9 cellular contexts compared by ENCODE assay signal in genomic region chr4:4866124-4866832, GRCh38. TPM values are rescaled to one million over a fixed set of nuclear protein-coding genes. Genes with fewer than 3 reads are reported as not detected.
DNase-seq lines count a peak whose midpoint lies in the region; ATAC-seq and TF ChIP-seq lines count a peak whose summit lies in the region.
"Had no signal": no experiment of that assay in that cellular context is flagged by ENCODE, and none has a peak within 500 bp of the region (broad histone marks: within the 10 kb centered on the region; RNA-seq: fewer than 3 reads in every experiment).

No MANE protein-coding gene starts in this region.

- no peak for TF ChIP-seq CTCF in WTC11 (IDR thresholded peaks at IDR 0.05)
- no peak for TF ChIP-seq CTCF in foreskin keratinocyte (conservative IDR thresholded peaks at IDR 0.05)

- no peak overlapping the region for H3K27ac ChIP-seq in iPS-18a (ENCODE audit: low read length)
- no peak overlapping the region for H3K27ac ChIP-seq in foreskin keratinocyte

- H3K9me3 ChIP-seq in iPS-18a (ENCODE audit: control insufficient read depth, low read depth, low read length): no peaks in the 10 kb centered on the region

- POLR2A ChIA-PET in activated CD4-positive, alpha-beta T cell treated with anti-CD3 and anti-CD28 coated beads, Interleukin-2, amount 10 ng/mL, durations not matched to agents 7 days and 5 days (lab: Charles Lee): no interaction called here
- POLR2A ChIA-PET in WTC11 (lab: Charles Lee): no interaction called here

- peak overlapping the region; percentile 19 for H3K4me3 Mint-ChIP-seq in activated CD4-positive, alpha-beta T cell treated with anti-CD3 and anti-CD28 coated beads, Interleukin-2, amount 10 ng/mL, durations not matched to agents 7 days and 5 days
- H3K4me3 Mint-ChIP-seq in WTC11: peak overlapping the region; percentile 72
- H3K4me3 Mint-ChIP-seq in stimulated activated naive B cell treated with anti-CD40 and anti-IgM and Interleukin-4, amounts not matched to agents 10 μg/mL and 1 μg/mL and 100 μg/mL, for 72 hours: peak overlapping the region; percentile 83 to 85

- H3K27me3 ChIP-seq in iPS-18a (ENCODE audit: control insufficient read depth, insufficient read depth, low read length) (peaks cover 100% of the 10 kb centered on the region), foreskin keratinocyte (peaks cover 100% of the 10 kb centered on the region)

- H3K9ac ChIP-seq in iPS-18a (ENCODE audit: low read length): no peak overlapping the region

- peak overlapping the region; percentile 5 for H3K27ac Mint-ChIP-seq in activated CD4-positive, alpha-beta T cell treated with anti-CD3 and anti-CD28 coated beads, Interleukin-2, amount 10 ng/mL, durations not matched to agents 7 days and 5 days
- H3K27ac Mint-ChIP-seq in WTC11: no peak overlapping the region
- peak overlapping the region; percentile 90 for H3K27ac Mint-ChIP-seq in stimulated activated naive B cell treated with anti-CD40 and anti-IgM and Interleukin-4, amounts not matched to agents 10 μg/mL and 1 μg/mL and 100 μg/mL, for 72 hours

- H3K4me1 ChIP-seq in iPS-18a (ENCODE audit: control insufficient read depth, low read depth, low read length) (peaks cover 18% of the 10 kb centered on the region), foreskin keratinocyte (no peaks in the 10 kb centered on the region)

- ATAC-seq in WTC11 (peak; percentile 3; the same call in 1 of the 2 replicates), foreskin keratinocyte (no peak), GM19328 (IDR thresholded peaks at IDR 0.05; ENCODE audit: unreplicated experiment) (no peak)
- ATAC-seq in stimulated activated naive B cell treated with anti-CD40 and anti-IgM and Interleukin-4, amounts not matched to agents 10 μg/mL and 1 μg/mL and 100 μg/mL, for 72 hours (replicated peaks): no peak

- DNase-seq in activated CD4-positive, alpha-beta T cell treated with anti-CD3 and anti-CD28 coated beads, Interleukin-2, amount 10 ng/mL, durations not matched to agents 7 days and 5 days: no peak
- DNase-seq in activated CD4-positive, alpha-beta T cell treated with anti-CD3 and anti-CD28 coated beads for 4 hours: no peak
- DNase-seq in WTC11 (ENCODE audit: low spot score) (no peak), foreskin keratinocyte (no peak)
- DNase-seq in stimulated activated naive B cell treated with anti-CD40 and anti-IgM and Interleukin-4, amounts not matched to agents 10 μg/mL and 1 μg/mL and 100 μg/mL, for 72 hours: no peak
- no peak for DNase-seq in stimulated activated CD4-positive, alpha-beta T cell treated with anti-CD3 and anti-CD28 coated beads, Interleukin-2, amount 100 ng/mL, for 24 hours
- DNase-seq: substantia nigra had no signal

- no peaks in the 10 kb centered on the region for H3K36me3 ChIP-seq in iPS-18a (ENCODE audit: control insufficient read depth, low read depth, low read length)

- peaks cover 2% of the 10 kb centered on the region for H3K9me3 Mint-ChIP-seq in activated CD4-positive, alpha-beta T cell treated with anti-CD3 and anti-CD28 coated beads, Interleukin-2, amount 10 ng/mL, durations not matched to agents 7 days and 5 days
- no peaks in the 10 kb centered on the region for H3K9me3 Mint-ChIP-seq in WTC11
- H3K9me3 Mint-ChIP-seq in stimulated activated naive B cell treated with anti-CD40 and anti-IgM and Interleukin-4, amounts not matched to agents 10 μg/mL and 1 μg/mL and 100 μg/mL, for 72 hours: peaks cover 6 to 16% of the 10 kb centered on the region in 2 donors

- CTCF ChIA-PET in activated CD4-positive, alpha-beta T cell treated with anti-CD3 and anti-CD28 coated beads, Interleukin-2, amount 10 ng/mL, durations not matched to agents 7 days and 5 days (lab: Charles Lee): no interaction called here
- CTCF ChIA-PET in WTC11 (lab: Charles Lee): interaction anchor here (1.0 to 2.1 kb wide), 6 partner anchors 8 to 199 kb away, joined by 3 to 12 read pairs (median 5); no protein-coding TSS in a partner anchor

- peaks cover 78% of the 10 kb centered on the region for H3K27me3 Mint-ChIP-seq in activated CD4-positive, alpha-beta T cell treated with anti-CD3 and anti-CD28 coated beads, Interleukin-2, amount 10 ng/mL, durations not matched to agents 7 days and 5 days
- H3K27me3 Mint-ChIP-seq in WTC11 (ENCODE audit: low read depth): no peaks in the 10 kb centered on the region; the same call in 1 of the 2 replicates
- H3K27me3 Mint-ChIP-seq in stimulated activated naive B cell treated with anti-CD40 and anti-IgM and Interleukin-4, amounts not matched to agents 10 μg/mL and 1 μg/mL and 100 μg/mL, for 72 hours: peaks cover 69 to 73% of the 10 kb centered on the region in 2 donors

- H3K4me1 Mint-ChIP-seq in activated CD4-positive, alpha-beta T cell treated with anti-CD3 and anti-CD28 coated beads, Interleukin-2, amount 10 ng/mL, durations not matched to agents 7 days and 5 days: peaks cover 11% of the 10 kb centered on the region
- H3K4me1 Mint-ChIP-seq in WTC11: peaks cover 58% of the 10 kb centered on the region
- peaks cover 31 to 53% of the 10 kb centered on the region in 2 donors for H3K4me1 Mint-ChIP-seq in stimulated activated naive B cell treated with anti-CD40 and anti-IgM and Interleukin-4, amounts not matched to agents 10 μg/mL and 1 μg/mL and 100 μg/mL, for 72 hours

- H3K4me3 ChIP-seq in iPS-18a (ENCODE audit: low read length): peak overlapping the region; percentile 45

- no peaks in the 10 kb centered on the region for H3K36me3 Mint-ChIP-seq in activated CD4-positive, alpha-beta T cell treated with anti-CD3 and anti-CD28 coated beads, Interleukin-2, amount 10 ng/mL, durations not matched to agents 7 days and 5 days (ENCODE audit: low read depth)
- H3K36me3 Mint-ChIP-seq in WTC11: peaks cover 7% of the 10 kb centered on the region
- peaks cover 8 to 12% of the 10 kb centered on the region in 2 donors for H3K36me3 Mint-ChIP-seq in stimulated activated naive B cell treated with anti-CD40 and anti-IgM and Interleukin-4, amounts not matched to agents 10 μg/mL and 1 μg/mL and 100 μg/mL, for 72 hours

TF ChIP-seq in WTC11, 78 proteins besides CTCF, POLR2A, EP300 and RAD21:
- TF ChIP-seq MAX (CRISPR knock-in tag; IDR thresholded peaks at IDR 0.05) (no peak), ZNF396 (CRISPR knock-in tag; IDR thresholded peaks at IDR 0.05; ENCODE audit: borderline replicate concordance) (no peak)

RNA-seq across cellular contexts. Expression of gene MSX1, which starts 6.8 kb away (rescaled TPM):
- not detected for total RNA-seq in activated CD4-positive, alpha-beta T cell treated with anti-CD3 and anti-CD28 coated beads, Interleukin-2, amount 10 ng/mL, durations not matched to agents 7 days and 5 days
- total RNA-seq in WTC11 (2021): 0.28 to 0.62 TPM (median 0.41 TPM) in 3 replicates
- total RNA-seq in foreskin keratinocyte: 0.10 and 0.32 TPM in 2 replicates
- polyA plus RNA-seq in foreskin keratinocyte: 0.07 and 0.31 TPM in 2 replicates

Comparison
In these comparisons a context has a peak if more than half of its experiments do, and no peak if none do; other contexts are left out.
1. H3K4me3 Mint-ChIP-seq: peak in every context shown above with its lines; median percentile 84 in stimulated activated naive B cell treated with anti-CD40 and anti-IgM and Interleukin-4, amounts not matched to agents 10 μg/mL and 1 μg/mL and 100 μg/mL, for 72 hours; 72 in WTC11; 19 in activated CD4-positive, alpha-beta T cell treated with anti-CD3 and anti-CD28 coated beads, Interleukin-2, amount 10 ng/mL, durations not matched to agents 7 days and 5 days.